Comparison of ENCODE assay signal across 20 cellular contexts in the genomic region with DNA sequence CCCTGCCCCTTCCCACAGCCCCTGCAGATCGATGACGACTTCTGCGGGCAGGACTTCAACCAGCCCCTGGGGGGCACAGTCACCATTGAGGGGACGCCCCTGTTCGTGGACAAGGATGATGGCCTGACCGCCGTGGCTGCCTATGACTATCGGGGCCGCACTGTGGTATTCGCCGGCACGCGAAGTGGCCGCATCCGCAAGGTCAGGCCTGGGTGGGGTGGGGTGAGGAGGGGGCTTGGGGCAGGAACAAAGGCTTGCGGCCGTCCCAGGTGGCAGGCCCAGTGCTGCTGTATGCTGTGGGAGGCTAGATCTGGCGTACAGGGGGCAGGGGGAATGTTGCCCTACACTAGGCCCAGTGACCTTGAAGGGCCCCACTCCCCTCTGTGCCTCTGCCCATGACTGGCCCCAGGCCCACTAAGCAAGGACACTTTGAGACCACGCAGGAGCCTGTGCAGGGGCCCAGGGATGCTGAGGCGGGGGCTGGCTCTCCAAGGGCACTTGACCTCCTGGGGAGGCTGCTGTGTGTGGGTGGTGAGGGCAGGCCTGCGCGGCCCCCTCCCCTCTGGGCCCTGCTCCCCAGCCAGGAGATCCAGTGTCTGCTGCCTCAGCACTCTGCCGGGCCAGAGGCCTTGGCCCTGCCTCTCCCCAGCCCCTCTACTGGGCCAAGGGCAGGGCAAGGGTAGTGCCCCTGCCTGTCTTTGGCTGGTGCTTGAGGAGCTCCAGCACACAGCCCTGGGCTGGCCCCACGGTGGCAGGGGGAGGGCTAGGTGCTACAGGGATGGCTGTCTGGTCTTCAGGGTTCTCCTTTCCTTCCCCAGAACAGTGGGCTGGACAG.
"Had no signal": no experiment of that assay in that cellular context is flagged by ENCODE, and none has a peak within 500 bp of the region (broad histone marks: within the 10 kb centered on the region; RNA-seq: fewer than 3 reads in every experiment).

No MANE protein-coding gene starts in this region.

- H3K27me3 Mint-ChIP-seq: activated naive CD8-positive, alpha-beta T cell; activated T-cell treated with anti-CD3 and anti-CD28 coated beads, Interleukin-2, amount 50 U/mL, for 24 hours; activated T-helper 17 cell treated with anti-CD3 and anti-CD28 coated beads, Interleukin-2, amount 50 U/mL, for 72 hours; effector memory CD8-positive, alpha-beta T cell; memory B cell; stimulated activated naive CD8-positive, alpha-beta T cell treated with anti-CD3 and anti-CD28 coated beads, Interleukin-15, Interleukin-2, amounts not matched to agents 100 ng/mL and 50 ng/mL, for 24 hours had no signal

- H3K36me3 ChIP-seq: colonic mucosa, transverse colon, uterus had no signal

- H3K4me1 ChIP-seq: colonic mucosa had no signal

- H3K9me3 Mint-ChIP-seq: activated T-cell treated with anti-CD3 and anti-CD28 coated beads, Interleukin-2, amount 50 U/mL, for 24 hours; activated T-helper 17 cell treated with anti-CD3 and anti-CD28 coated beads, Interleukin-2, amount 50 U/mL, for 72 hours; effector memory CD8-positive, alpha-beta T cell; memory B cell; nephron progenitor cell; stimulated activated naive CD8-positive, alpha-beta T cell treated with anti-CD3 and anti-CD28 coated beads, Interleukin-15, Interleukin-2, amounts not matched to agents 100 ng/mL and 50 ng/mL, for 24 hours had no signal

- H3K27ac Mint-ChIP-seq: activated naive CD8-positive, alpha-beta T cell; activated T-cell treated with anti-CD3 and anti-CD28 coated beads, Interleukin-2, amount 50 U/mL, for 24 hours; activated T-helper 17 cell treated with anti-CD3 and anti-CD28 coated beads, Interleukin-2, amount 50 U/mL, for 72 hours; memory B cell; nephron progenitor cell; stimulated activated naive CD8-positive, alpha-beta T cell treated with anti-CD3 and anti-CD28 coated beads, Interleukin-15, Interleukin-2, amounts not matched to agents 100 ng/mL and 50 ng/mL, for 24 hours had no signal

- H3K4me3 ChIP-seq: adrenal gland, colonic mucosa, esophagus muscularis mucosa, spleen, transverse colon, uterus had no signal

- H3K27ac ChIP-seq: colonic mucosa, spleen, transverse colon, uterus had no signal

- ATAC-seq: activated T-helper 17 cell treated with anti-CD3 and anti-CD28 coated beads, Interleukin-2, amount 50 U/mL, for 72 hours; effector memory CD8-positive, alpha-beta T cell had no signal

- H3K9me3 ChIP-seq: adrenal gland, colonic mucosa, esophagus muscularis mucosa, spleen, transverse colon, uterus had no signal

- H3K27me3 ChIP-seq: adrenal gland, colonic mucosa, dorsolateral prefrontal cortex, esophagus muscularis mucosa, spleen, transverse colon, uterus had no signal

- DNase-seq: activated T-cell treated with anti-CD3 and anti-CD28 coated beads, Interleukin-2, amount 50 U/mL, for 24 hours; adrenal gland; colonic mucosa; dorsolateral prefrontal cortex; effector memory CD8-positive, alpha-beta T cell; glutamatergic neuron; hypothalamus; nephron progenitor cell; nucleus accumbens; posterior cingulate gyrus; spleen; stimulated activated CD4-positive, alpha-beta T cell treated with anti-CD3 and anti-CD28 coated beads, Interleukin-4, amount 100 ng/mL, for 1 hour; T-helper 1 cell; transverse colon; uterus had no signal

- H3K4me3 Mint-ChIP-seq: activated naive CD8-positive, alpha-beta T cell; activated T-cell treated with anti-CD3 and anti-CD28 coated beads, Interleukin-2, amount 50 U/mL, for 24 hours; activated T-helper 17 cell treated with anti-CD3 and anti-CD28 coated beads, Interleukin-2, amount 50 U/mL, for 72 hours; effector memory CD8-positive, alpha-beta T cell; memory B cell; nephron progenitor cell; stimulated activated naive CD8-positive, alpha-beta T cell treated with anti-CD3 and anti-CD28 coated beads, Interleukin-15, Interleukin-2, amounts not matched to agents 100 ng/mL and 50 ng/mL, for 24 hours had no signal
